8 cellular contexts compared by ENCODE assay signal in the genomic region with DNA sequence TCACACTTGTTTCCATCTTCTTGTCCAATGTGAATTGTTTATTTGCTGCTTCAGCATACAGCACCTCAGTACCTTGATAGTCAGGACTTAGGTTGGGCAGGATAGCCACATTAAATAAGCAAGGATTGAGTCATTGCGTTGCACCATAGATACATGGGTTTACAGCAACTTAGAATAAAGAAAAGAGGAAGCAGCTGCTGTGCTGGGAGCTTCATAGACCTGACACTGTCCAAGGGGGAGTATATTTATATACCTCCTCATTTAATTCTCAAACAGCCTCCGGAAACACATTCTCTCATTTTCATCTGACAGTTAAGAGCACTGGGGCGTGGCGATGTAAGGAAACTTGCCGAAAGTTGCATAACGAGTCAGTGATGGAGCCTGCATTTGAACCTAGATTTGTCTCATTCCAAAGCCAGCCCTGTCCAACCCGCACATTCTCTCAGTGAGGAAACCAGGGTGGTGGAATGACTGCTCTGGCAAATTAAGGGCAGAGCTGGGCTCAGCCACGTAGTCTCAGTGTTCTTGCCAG. TPM values are rescaled to one million over a fixed set of nuclear protein-coding genes. Genes with fewer than 3 reads are reported as not detected.
DNase-seq lines count a peak whose midpoint lies in the region; ATAC-seq and TF ChIP-seq lines count a peak whose summit lies in the region.

No MANE protein-coding gene starts in this region.

- peaks cover 50% of the 10 kb centered on the region for H3K79me2 ChIP-seq in OCI-LY7 (ENCODE audit: insufficient read depth, low read depth, low read length)

- intact Hi-C loops in OCI-LY7 (cut with micrococcal nuclease; ENCODE audit: unreplicated experiment): loop anchor here (2.0 kb wide), 1 partner anchor 65 kb away; no protein-coding TSS in a partner anchor

- no peak for TF ChIP-seq EP300 in upper lobe of left lung (IDR thresholded peaks at IDR 0.05)

- POLR2A ChIA-PET in OCI-LY7 (lab: Charles Lee): interaction anchor here (1.1 to 8.5 kb wide), 15 partner anchors 7 to 57 kb away, joined by 3 to 175 read pairs (median 29); partner anchors contain the start of gene UBASH3B

- peaks cover 96% of the 10 kb centered on the region for H3K4me1 ChIP-seq in OCI-LY7 (ENCODE audit: insufficient read depth, low read length, poor library complexity, severe bottlenecking)
- peaks cover 0 to 10% (median 2%) of the 10 kb centered on the region in 4 donors for H3K4me1 ChIP-seq in upper lobe of left lung

- no peaks in the 10 kb centered on the region for H3K9me3 Mint-ChIP-seq in activated CD8-positive, alpha-beta memory T cell treated with anti-CD3 and anti-CD28 coated beads, Interleukin-2, amount 10 ng/mL, durations not matched to agents 7 days and 5 days (ENCODE audit: low read depth)
- H3K9me3 Mint-ChIP-seq in central memory CD8-positive, alpha-beta T cell: no peaks in the 10 kb centered on the region

- H3K36me3 ChIP-seq in OCI-LY7 (ENCODE audit: insufficient read depth, low read length) (peaks cover 3% of the 10 kb centered on the region; the same call in 1 of the 2 replicates), upper lobe of left lung (no peaks in the 10 kb centered on the region)

- H3K4me3 ChIP-seq in OCI-LY7 (ENCODE audit: low read depth, low read length, poor library complexity, severe bottlenecking) (peak overlapping the region; percentile 64), upper lobe of left lung (no peak overlapping the region)

- H3K27me3 Mint-ChIP-seq in activated CD8-positive, alpha-beta memory T cell treated with anti-CD3 and anti-CD28 coated beads, Interleukin-2, amount 10 ng/mL, durations not matched to agents 7 days and 5 days: no peaks in the 10 kb centered on the region
- no peaks in the 10 kb centered on the region for H3K27me3 Mint-ChIP-seq in central memory CD8-positive, alpha-beta T cell

- no peak overlapping the region for H2AFZ ChIP-seq in OCI-LY7 (ENCODE audit: low read length)

- H3K9me2 ChIP-seq in OCI-LY7 (ENCODE audit: insufficient read depth, low read length): no peaks in the 10 kb centered on the region

- H3K4me1 Mint-ChIP-seq in activated CD8-positive, alpha-beta memory T cell treated with anti-CD3 and anti-CD28 coated beads, Interleukin-2, amount 10 ng/mL, durations not matched to agents 7 days and 5 days: peaks cover 62% of the 10 kb centered on the region
- peaks cover 66% of the 10 kb centered on the region for H3K4me1 Mint-ChIP-seq in central memory CD8-positive, alpha-beta T cell

- H3K36me3 Mint-ChIP-seq in activated CD8-positive, alpha-beta memory T cell treated with anti-CD3 and anti-CD28 coated beads, Interleukin-2, amount 10 ng/mL, durations not matched to agents 7 days and 5 days: peaks cover 30% of the 10 kb centered on the region
- no peaks in the 10 kb centered on the region for H3K36me3 Mint-ChIP-seq in central memory CD8-positive, alpha-beta T cell (ENCODE audit: insufficient read depth)

- TF ChIP-seq CTCF in OCI-LY7 (conservative IDR thresholded peaks at IDR 0.05; ENCODE audit: low read length) (no peak), upper lobe of left lung (IDR thresholded peaks at IDR 0.05) (no peak)

- 64 to 76% methylated on average over 8 of the region's 8 CpGs for WGBS in upper lobe of left lung, 2 donors

- no peaks in the 10 kb centered on the region for H3K27me3 ChIP-seq in upper lobe of left lung

- H3K4me3 Mint-ChIP-seq in activated CD8-positive, alpha-beta memory T cell treated with anti-CD3 and anti-CD28 coated beads, Interleukin-2, amount 10 ng/mL, durations not matched to agents 7 days and 5 days: peak overlapping the region; percentile 22
- H3K4me3 Mint-ChIP-seq in central memory CD8-positive, alpha-beta T cell: peak overlapping the region; percentile 59

- H3K27ac ChIP-seq in OCI-LY7 (ENCODE audit: low read depth, low read length, poor library complexity, severe bottlenecking) (peak overlapping the region; percentile 99), upper lobe of left lung (peak overlapping the region; percentile 8 to 80 (median 42))

- peak overlapping the region; percentile 96 for H3K4me2 ChIP-seq in OCI-LY7 (ENCODE audit: low read length)

- BruUV-seq in OCI-LY7 (replicated peaks; lab: Mats Ljungman, UMichigan): no TSS peak

- CTCF ChIA-PET in activated CD8-positive, alpha-beta memory T cell treated with anti-CD3 and anti-CD28 coated beads, Interleukin-2, amount 10 ng/mL, durations not matched to agents 7 days and 5 days (lab: Charles Lee): interaction anchor here (1.0 to 8.2 kb wide), 9 partner anchors 15 to 69 kb away, joined by 3 to 58 read pairs (median 13); partner anchors contain the start of gene UBASH3B
- CTCF ChIA-PET in OCI-LY7 (lab: Charles Lee; ENCODE audit: unreplicated experiment): interaction anchor here (0.7 to 4.1 kb wide), 7 partner anchors 24 to 58 kb away, joined by 3 to 32 read pairs (median 3); no protein-coding TSS in a partner anchor

- H4K20me1 ChIP-seq in OCI-LY7 (ENCODE audit: insufficient read depth, low read length): no peaks in the 10 kb centered on the region

- H3K9me3 ChIP-seq in OCI-LY7 (ENCODE audit: low read length): no peaks in the 10 kb centered on the region
- H3K9me3 ChIP-seq in upper lobe of left lung: no peaks in the 10 kb centered on the region

- peak overlapping the region; percentile 87 for H3K27ac Mint-ChIP-seq in activated CD8-positive, alpha-beta memory T cell treated with anti-CD3 and anti-CD28 coated beads, Interleukin-2, amount 10 ng/mL, durations not matched to agents 7 days and 5 days
- H3K27ac Mint-ChIP-seq in central memory CD8-positive, alpha-beta T cell (ENCODE audit: low read depth): peak overlapping the region; percentile 54

- ATAC-seq in activated CD8-positive, alpha-beta memory T cell treated with anti-CD3 and anti-CD28 coated beads, Interleukin-2, amount 10 ng/mL, durations not matched to agents 7 days and 5 days: peak; percentile 87
- ATAC-seq in HG02938 (IDR thresholded peaks at IDR 0.05; ENCODE audit: unreplicated experiment) (peak; percentile 86), upper lobe of left lung (ENCODE audit: low FRiP score in 2 of 2) (peak; percentile 73 to 88)
- ATAC-seq in central memory CD8-positive, alpha-beta T cell (replicated peaks; ENCODE audit: extremely low read depth, poor library complexity, severe bottlenecking): peak; percentile 61

- DNase-seq in activated CD8-positive, alpha-beta memory T cell treated with anti-CD3 and anti-CD28 coated beads, Interleukin-2, amount 10 ng/mL, durations not matched to agents 7 days and 5 days: peak; percentile 70
- no peak for DNase-seq in activated CD8-positive, alpha-beta memory T cell treated with anti-CD3 and anti-CD28 coated beads, Interleukin-2, amount 50 U/mL, for 4 hours
- peak; percentile 98 for DNase-seq in OCI-LY7 (ENCODE audit: low spot score)
- DNase-seq in central memory CD8-positive, alpha-beta T cell (ENCODE audit: low spot score in 2 of 2): no peak
- DNase-seq in upper lobe of left lung: peak in 1 of 2 donors; percentile 47
- no peak for DNase-seq in NCI-H524 (lab: John Stamatoyannopoulos, UW)
- DNase-seq in DMS153 treated with DMSO at 0.1 percent for 48 hours (lab: John Stamatoyannopoulos, UW; ENCODE audit: unreplicated experiment): no peak

- TF ChIP-seq POLR2A in upper lobe of left lung (IDR thresholded peaks at IDR 0.05): no peak

RNA-seq across cellular contexts. Expression of gene UBASH3B, which starts 42.2 kb away (rescaled TPM):
- 100 to 1,000 TPM in 1 of 2 experiments, 10 to 100 TPM in 1; 67.3 to 108 TPM for total RNA-seq in activated CD8-positive, alpha-beta memory T cell treated with anti-CD3 and anti-CD28 coated beads, Interleukin-2, amount 10 ng/mL, durations not matched to agents 7 days and 5 days
- 36.3 and 54.7 TPM in 2 replicates for total RNA-seq in OCI-LY7 (2014; rRNA removed; shearing (Covaris generic))
- total RNA-seq in OCI-LY7 (2022): 72.7 and 73.0 TPM in 2 replicates
- 10 to 100 TPM; 24.0 to 54.2 (median 40.4) TPM for total RNA-seq in upper lobe of left lung

Comparison
In these comparisons a context has a peak if more than half of its experiments do, and no peak if none do; other contexts are left out.
1. DNase-seq: peak in activated CD8-positive, alpha-beta memory T cell treated with anti-CD3 and anti-CD28 coated beads, Interleukin-2, amount 10 ng/mL, durations not matched to agents 7 days and 5 days (single experiment) and OCI-LY7 (single experiment); none in activated CD8-positive, alpha-beta memory T cell treated with anti-CD3 and anti-CD28 coated beads, Interleukin-2, amount 50 U/mL, for 4 hours (single experiment), central memory CD8-positive, alpha-beta T cell (0 of 2), NCI-H524 (0 of 2) and DMS153 treated with DMSO at 0.1 percent for 48 hours (single experiment).
2. Peak in every context shown above with its lines, with median percentiles within 50 percentile points of each other: ATAC-seq.